Comparison of ENCODE assay signal across 11 cellular contexts in the genomic region with DNA sequence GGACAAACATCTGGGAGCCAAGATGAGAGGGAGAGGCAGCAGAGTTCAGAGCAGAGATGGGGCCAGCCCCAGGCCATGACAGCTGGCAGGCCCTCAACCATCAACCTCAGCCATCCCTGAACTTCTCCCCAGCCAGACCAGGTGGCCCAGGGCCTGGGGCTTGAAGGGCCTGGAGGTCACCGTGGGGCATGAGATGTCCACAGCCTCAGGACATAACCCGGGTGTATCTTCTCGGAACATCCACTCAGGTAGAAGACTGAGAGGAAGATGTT. TPM values are rescaled to one million over a fixed set of nuclear protein-coding genes. Genes with fewer than 3 reads are reported as not detected.
DNase-seq lines count a peak whose midpoint lies in the region; ATAC-seq, FAIRE-seq and TF ChIP-seq lines count a peak whose summit lies in the region.
"Had no signal": no experiment of that assay in that cellular context is flagged by ENCODE, and none has a peak within 500 bp of the region (broad histone marks: within the 10 kb centered on the region; RNA-seq: fewer than 3 reads in every experiment).

No MANE protein-coding gene starts in this region.

- H3K27me3 ChIP-seq in right lobe of liver: no peaks in the 10 kb centered on the region
- H3K27me3 ChIP-seq in subcutaneous abdominal adipose tissue (ENCODE audit: control insufficient read depth in 5 of 5, insufficient read depth in 4 of 5, low read length in 5 of 5): peaks cover 0 to 3% (median 0%) of the 10 kb centered on the region in 5 donors

- TF ChIP-seq POLR2A in right lobe of liver (IDR thresholded peaks at IDR 0.05): no peak

- no peak overlapping the region for H3K4me3 ChIP-seq in right lobe of liver
- no peak overlapping the region for H3K4me3 ChIP-seq in subcutaneous abdominal adipose tissue (ENCODE audit: low read depth in 1 of 5, low read length in 5 of 5)

- intact Hi-C loops in activated CD4-positive, alpha-beta memory T cell treated with anti-CD3 and anti-CD28 coated beads for 36 hours (cut with micrococcal nuclease): no loop called here
- intact Hi-C loops in right lobe of liver (cut with DNase I): no loop called here

- no peaks in the 10 kb centered on the region for H3K27me3 Mint-ChIP-seq in activated T-cell treated with anti-CD3 and anti-CD28 coated beads, Interleukin-2, amount 50 U/mL, for 24 hours
- no peaks in the 10 kb centered on the region for H3K27me3 Mint-ChIP-seq in activated CD4-positive, alpha-beta memory T cell treated with anti-CD3 and anti-CD28 coated beads for 36 hours
- H3K27me3 Mint-ChIP-seq in glutamatergic neuron (ENCODE audit: unreplicated experiment): peaks cover 2% of the 10 kb centered on the region

- no peak for ATAC-seq in right lobe of liver

- H3K9me3 Mint-ChIP-seq in activated T-cell treated with anti-CD3 and anti-CD28 coated beads, Interleukin-2, amount 50 U/mL, for 24 hours: no peaks in the 10 kb centered on the region
- no peaks in the 10 kb centered on the region for H3K9me3 Mint-ChIP-seq in activated CD4-positive, alpha-beta memory T cell treated with anti-CD3 and anti-CD28 coated beads for 36 hours
- peaks cover 2% of the 10 kb centered on the region for H3K9me3 Mint-ChIP-seq in glutamatergic neuron (ENCODE audit: unreplicated experiment)

- peak overlapping the region; percentile 93 for H3K27ac Mint-ChIP-seq in activated T-cell treated with anti-CD3 and anti-CD28 coated beads, Interleukin-2, amount 50 U/mL, for 24 hours
- H3K27ac Mint-ChIP-seq in activated CD4-positive, alpha-beta memory T cell treated with anti-CD3 and anti-CD28 coated beads for 36 hours: peak overlapping the region; percentile 82
- H3K27ac Mint-ChIP-seq in glutamatergic neuron (ENCODE audit: unreplicated experiment): no peak overlapping the region

- in situ Hi-C loops in G401 (cut with HindIII; ENCODE audit: low sequenced_read_pairs): no loop called here

- POLR2A ChIA-PET in activated CD4-positive, alpha-beta memory T cell treated with anti-CD3 and anti-CD28 coated beads for 36 hours (lab: Charles Lee): no interaction called here

- WGBS in right lobe of liver (ENCODE audit: insufficient coverage, low coverage, low lambda C conversion rate, missing lambda C conversion rate): 85% methylated on average over 2 of the region's 3 CpGs

- no peaks in the 10 kb centered on the region for H3K9me3 ChIP-seq in right lobe of liver
- no peaks in the 10 kb centered on the region for H3K9me3 ChIP-seq in subcutaneous abdominal adipose tissue (ENCODE audit: control insufficient read depth in 5 of 5, low read length in 5 of 5)

- TF ChIP-seq CTCF in right lobe of liver (IDR thresholded peaks at IDR 0.05) (no peak), glutamatergic neuron (IDR thresholded peaks at IDR 0.05; ENCODE audit: partially characterized antibody, unreplicated experiment) (no peak)

- peak overlapping the region in 3 of 5 donors; percentile 65 to 83 (median 81) for H3K9ac ChIP-seq in subcutaneous abdominal adipose tissue (ENCODE audit: low read length in 5 of 5)

- peak overlapping the region; percentile 78 to 95 (median 92) for H3K27ac ChIP-seq in right lobe of liver
- peak overlapping the region; percentile 88 for H3K27ac ChIP-seq in subcutaneous abdominal adipose tissue (ENCODE audit: low read depth, low read length)

- FAIRE-seq in GM19239 (lab: Jason Lieb, UNC): no peak

- no peaks in the 10 kb centered on the region for H3K36me3 Mint-ChIP-seq in activated T-cell treated with anti-CD3 and anti-CD28 coated beads, Interleukin-2, amount 50 U/mL, for 24 hours (ENCODE audit: low read depth)
- H3K36me3 Mint-ChIP-seq in activated CD4-positive, alpha-beta memory T cell treated with anti-CD3 and anti-CD28 coated beads for 36 hours: no peaks in the 10 kb centered on the region
- H3K36me3 Mint-ChIP-seq in glutamatergic neuron (ENCODE audit: unreplicated experiment): no peaks in the 10 kb centered on the region

- CTCF ChIA-PET in activated CD4-positive, alpha-beta memory T cell treated with anti-CD3 and anti-CD28 coated beads for 36 hours (lab: Charles Lee): no interaction called here

- H3K36me3 ChIP-seq in right lobe of liver: no peaks in the 10 kb centered on the region
- H3K36me3 ChIP-seq in subcutaneous abdominal adipose tissue (ENCODE audit: control insufficient read depth in 5 of 5, insufficient read depth in 5 of 5, low read length in 5 of 5): no peaks in the 10 kb centered on the region

- DNase-seq in activated T-cell treated with anti-CD3 and anti-CD28 coated beads, Interleukin-2, amount 50 U/mL, for 24 hours: no peak
- no peak for DNase-seq in activated T-cell treated with anti-CD3 and anti-CD28 coated beads, Interleukin-2, amount 50 U/mL, for 48 hours
- DNase-seq in activated CD4-positive, alpha-beta memory T cell treated with anti-CD3 and anti-CD28 coated beads for 36 hours: no peak
- no peak for DNase-seq in right lobe of liver
- DNase-seq in GM19239 (ENCODE audit: insufficient read length, low spot score): no peak
- no peak for DNase-seq in glutamatergic neuron
- DNase-seq in G401 (ENCODE audit: low spot score): no peak
- DNase-seq: NK-92 treated with Interleukin-12 subunit alpha and Interleukin-12 subunit beta, amount 100 ng/mL, for 24 hours had no signal

- H3K4me1 ChIP-seq in right lobe of liver (peaks cover 0 to 2% (median 0%) of the 10 kb centered on the region in 4 donors), subcutaneous abdominal adipose tissue (ENCODE audit: control insufficient read depth in 5 of 5, insufficient read depth in 5 of 5, low read length in 5 of 5) (peaks cover 0 to 62% (median 37%) of the 10 kb centered on the region in 5 donors)

- H3K4me3 Mint-ChIP-seq in activated T-cell treated with anti-CD3 and anti-CD28 coated beads, Interleukin-2, amount 50 U/mL, for 24 hours: no peak overlapping the region
- H3K4me3 Mint-ChIP-seq in activated CD4-positive, alpha-beta memory T cell treated with anti-CD3 and anti-CD28 coated beads for 36 hours: no peak overlapping the region
- no peak overlapping the region for H3K4me3 Mint-ChIP-seq in glutamatergic neuron (ENCODE audit: unreplicated experiment)

- H3K4me1 Mint-ChIP-seq in activated T-cell treated with anti-CD3 and anti-CD28 coated beads, Interleukin-2, amount 50 U/mL, for 24 hours (ENCODE audit: low read depth): peaks cover 37% of the 10 kb centered on the region
- H3K4me1 Mint-ChIP-seq in activated CD4-positive, alpha-beta memory T cell treated with anti-CD3 and anti-CD28 coated beads for 36 hours (ENCODE audit: low read depth): peaks cover 25% of the 10 kb centered on the region
- peaks cover 13% of the 10 kb centered on the region for H3K4me1 Mint-ChIP-seq in glutamatergic neuron (ENCODE audit: low read depth, unreplicated experiment)

RNA-seq across cellular contexts. Expression of gene SLC39A13, which starts 12.4 kb away (rescaled TPM):
- 10 to 100 TPM; 17.7 to 18.0 TPM for total RNA-seq in activated CD4-positive, alpha-beta memory T cell treated with anti-CD3 and anti-CD28 coated beads for 36 hours
- total RNA-seq in right lobe of liver: 10 to 100 TPM in 5 of 6 experiments, 1 to 10 TPM in 1; 9.8 to 21.2 (median 13.1) TPM
- 60.0 TPM for total RNA-seq in glutamatergic neuron (ENCODE audit: unreplicated experiment)
- total RNA-seq in G401 (2014; rRNA removed; shearing (Covaris generic)): 22.9 and 43.0 TPM in 2 replicates

RNA-seq across cellular contexts. Expression of gene SPI1, which starts 17.6 kb away (rescaled TPM):
- not detected for total RNA-seq in activated CD4-positive, alpha-beta memory T cell treated with anti-CD3 and anti-CD28 coated beads for 36 hours
- total RNA-seq in right lobe of liver (10 to 100 TPM in 3 of 6 experiments, 1 to 10 TPM in 3; 7.5 to 29.1 (median 10.1) TPM), glutamatergic neuron (ENCODE audit: unreplicated experiment) (not detected)
- total RNA-seq in G401 (2014; rRNA removed; shearing (Covaris generic)): not detected in 2 replicates
- total RNA-seq: A673, dermis microvascular lymphatic vessel endothelial cell had no signal

RNA-seq across cellular contexts. Expression of gene PSMC3, which starts 30.3 kb away (rescaled TPM):
- total RNA-seq in activated CD4-positive, alpha-beta memory T cell treated with anti-CD3 and anti-CD28 coated beads for 36 hours: 100 to 1,000 TPM; 143 to 148 TPM
- 10 to 100 TPM; 52.5 to 98.1 (median 63.3) TPM for total RNA-seq in right lobe of liver
- total RNA-seq in glutamatergic neuron (ENCODE audit: unreplicated experiment): 112 TPM
- total RNA-seq in G401 (2014; rRNA removed; shearing (Covaris generic)): 149 and 239 TPM in 2 replicates

RNA-seq across cellular contexts. Expression of gene MYBPC3, which starts 43.5 kb away (rescaled TPM):
- not detected for total RNA-seq in activated CD4-positive, alpha-beta memory T cell treated with anti-CD3 and anti-CD28 coated beads for 36 hours
- total RNA-seq in right lobe of liver: under 1 TPM in 5 of 6 experiments, not detected in 1; 0.04 to 0.24 (median 0.13) TPM
- total RNA-seq in glutamatergic neuron (ENCODE audit: unreplicated experiment): not detected
- total RNA-seq in G401 (2014; rRNA removed; shearing (Covaris generic)): 0.37 TPM in 1 of 2 replicates, not detected in the other
- total RNA-seq: A673, dermis microvascular lymphatic vessel endothelial cell had no signal

RNA-seq across cellular contexts. Expression of gene RAPSN, which starts 53.0 kb away (rescaled TPM):
- under 1 TPM in 1 of 2 experiments, not detected in 1; 0.22 TPM for total RNA-seq in activated CD4-positive, alpha-beta memory T cell treated with anti-CD3 and anti-CD28 coated beads for 36 hours
- total RNA-seq in right lobe of liver: under 1 TPM in 3 of 6 experiments, not detected in 3; 0.15 to 0.49 (median 0.25) TPM
- 0.54 TPM for total RNA-seq in glutamatergic neuron (ENCODE audit: unreplicated experiment)
- not detected in 2 replicates for total RNA-seq in G401 (2014; rRNA removed; shearing (Covaris generic))
